ENCODE assay signal across 11 cellular contexts in genomic region chr10:122487231-122487765, GRCh38. TPM values are rescaled to one million over a fixed set of nuclear protein-coding genes. Genes with fewer than 3 reads are reported as not detected.
A peak's percentile ranks its signal among the peaks of the same experiment; 100 is the strongest.
DNase-seq lines count a peak whose midpoint lies in the region; ATAC-seq lines count a peak whose summit lies in the region.
"Had no signal": no experiment of that assay in that cellular context is flagged by ENCODE, and none has a peak within 500 bp of the region (broad histone marks: within the 10 kb centered on the region; RNA-seq: fewer than 3 reads in every experiment).

No MANE protein-coding gene starts in this region.

- H3K9ac ChIP-seq in neuronal stem cell (ENCODE audit: low read depth, low read length, poor library complexity): no peak overlapping the region

- peaks cover 12 to 32% of the 10 kb centered on the region in 2 donors for H3K4me1 ChIP-seq in neuronal stem cell (ENCODE audit: control insufficient read depth in 2 of 2, insufficient read depth in 1 of 2, low read depth in 1 of 2, low read length in 2 of 2)

- no peaks in the 10 kb centered on the region for H3K9me3 ChIP-seq in neuronal stem cell (replicated peaks in 1 of 2; ENCODE audit: control insufficient read depth in 2 of 2, insufficient read depth in 1 of 2, low read depth in 1 of 2, low read length in 2 of 2)

- H3K23ac ChIP-seq in neuronal stem cell (ENCODE audit: low read depth, low read length, poor library complexity): no peak overlapping the region

- H3K4me2 ChIP-seq in neuronal stem cell (ENCODE audit: insufficient read depth, low read length, poor library complexity, severe bottlenecking): no peak overlapping the region

- no peak overlapping the region for H2AK5ac ChIP-seq in neuronal stem cell (ENCODE audit: low read depth, low read length)

- no peak overlapping the region for H3K4ac ChIP-seq in neuronal stem cell (ENCODE audit: low read length)

- H3K4me3 ChIP-seq in neuronal stem cell (ENCODE audit: low read length in 2 of 2): no peak overlapping the region

- H4K8ac ChIP-seq in neuronal stem cell (ENCODE audit: low read depth, low read length): no peak overlapping the region

- no peak for ATAC-seq in left lobe of liver
- no peak for ATAC-seq in HG02610 (IDR thresholded peaks at IDR 0.05; ENCODE audit: unreplicated experiment)
- ATAC-seq in stimulated activated naive CD8-positive, alpha-beta T cell treated with anti-CD3 and anti-CD28 coated beads, Interleukin-15, Interleukin-2, amounts not matched to agents 100 U/mL and 50 U/mL, for 24 hours: no peak

- no peak overlapping the region for H2AFZ ChIP-seq in neuronal stem cell (ENCODE audit: low read length)

- no peak overlapping the region for H2BK12ac ChIP-seq in neuronal stem cell (ENCODE audit: low read length)

- in situ Hi-C loops in Caki2 (cut with HindIII; ENCODE audit: low pct_unique_long_range_greater_than_20kb, low sequenced_read_pairs): no loop called here

- H3K79me1 ChIP-seq in neuronal stem cell (ENCODE audit: low read depth, low read length): no peaks in the 10 kb centered on the region

- no CpG with 5 or more reads among the region's 14 CpGs for WGBS in neuronal stem cell (ENCODE audit: extremely low coverage in 2 of 2, insufficient read length in 2 of 2, insufficient replicate concordance in 1 of 2), 2 donors

- H3K36me3 ChIP-seq in neuronal stem cell (replicated peaks in 1 of 2; ENCODE audit: control insufficient read depth in 2 of 2, insufficient read depth in 2 of 2, low read length in 2 of 2): no peaks in the 10 kb centered on the region

- no peak overlapping the region for H4K91ac ChIP-seq in neuronal stem cell (ENCODE audit: low read depth, low read length, poor library complexity)

- no peaks in the 10 kb centered on the region for H3K27me3 ChIP-seq in neuronal stem cell (ENCODE audit: control insufficient read depth in 3 of 3, insufficient read depth in 3 of 3, low read depth in 1 of 3, low read length in 3 of 3)

- H2BK15ac ChIP-seq in neuronal stem cell (ENCODE audit: low read length): no peak overlapping the region

- H3K18ac ChIP-seq in neuronal stem cell (ENCODE audit: low read length): peak overlapping the region; percentile 40

- H2BK5ac ChIP-seq in neuronal stem cell (ENCODE audit: low read length): no peak overlapping the region

- DNase-seq in Caki2 (ENCODE audit: low read depth) (peak; percentile 71), NCI-H187 (lab: John Stamatoyannopoulos, UW) (peak; percentile 49 to 51), neuronal stem cell (ENCODE audit: low spot score) (no peak), left lobe of liver (ENCODE audit: low spot score) (no peak)
- no peak for DNase-seq in activated CD8-positive, alpha-beta memory T cell treated with anti-CD3 and anti-CD28 coated beads, Interleukin-2, amount 50 U/mL, for 48 hours
- no peak for DNase-seq in stimulated activated naive CD8-positive, alpha-beta T cell treated with anti-CD3 and anti-CD28 coated beads, Interleukin-15, Interleukin-2, amounts not matched to agents 100 U/mL and 50 U/mL, for 24 hours
- DNase-seq: CD4-positive, alpha-beta memory T cell; occipital lobe had no signal

- H3K14ac ChIP-seq in neuronal stem cell (ENCODE audit: low read length): no peak overlapping the region

- no peak overlapping the region for H2BK120ac ChIP-seq in neuronal stem cell (ENCODE audit: low read depth, low read length)

- H3K27ac ChIP-seq in angular gyrus (ENCODE audit: low read depth, low read length) (peak overlapping the region; percentile 91), neuronal stem cell (replicated peaks; ENCODE audit: low read length) (no peak overlapping the region)

RNA-seq across cellular contexts. Expression of gene HTRA1, which starts 25.9 kb away (rescaled TPM):
- 34.5 and 42.1 TPM in 2 replicates for total RNA-seq in Caki2 (2014; rRNA removed; shearing (Covaris generic); ENCODE audit: low replicate concordance)
- polyA plus RNA-seq in neuronal stem cell (2013, experiment 1 of 2): 9.0 TPM
- 8.8 TPM for polyA plus RNA-seq in neuronal stem cell (2013, experiment 2 of 2)
- 83.1 TPM for total RNA-seq in left lobe of liver
- total RNA-seq: T-helper 2 cell treated with Interferon-gamma antibody and Interleukin-4, amounts not matched to agents 100 ng/mL and 5 ng/mL, for 36 hours had no signal

RNA-seq across cellular contexts. Expression of gene ARMS2, which starts 32.8 kb away (rescaled TPM):
- not detected in 2 replicates for total RNA-seq in Caki2 (2014; rRNA removed; shearing (Covaris generic); ENCODE audit: low replicate concordance)
- not detected for polyA plus RNA-seq in neuronal stem cell (2013, experiment 1 of 2)
- polyA plus RNA-seq in neuronal stem cell (2013, experiment 2 of 2): not detected
- total RNA-seq in left lobe of liver: not detected
- total RNA-seq: CD4-positive, alpha-beta memory T cell; occipital lobe; T-helper 2 cell treated with Interferon-gamma antibody and Interleukin-4, amounts not matched to agents 100 ng/mL and 5 ng/mL, for 36 hours had no signal
- polyA plus RNA-seq: CD4-positive, alpha-beta memory T cell had no signal

Comparison
In these comparisons a context has a peak if more than half of its experiments do, and no peak if none do; other contexts are left out.
1. DNase-seq: peak in Caki2 (single experiment) and NCI-H187 (2 of 2); none in neuronal stem cell (single experiment), left lobe of liver (single experiment), activated CD8-positive, alpha-beta memory T cell treated with anti-CD3 and anti-CD28 coated beads, Interleukin-2, amount 50 U/mL, for 48 hours (single experiment) and stimulated activated naive CD8-positive, alpha-beta T cell treated with anti-CD3 and anti-CD28 coated beads, Interleukin-15, Interleukin-2, amounts not matched to agents 100 U/mL and 50 U/mL, for 24 hours (single experiment).